ENCODE assay signal across 8 cellular contexts in genomic region chr7:141700848-141701371, GRCh38.
A peak's percentile ranks its signal among the peaks of the same experiment; 100 is the strongest.
DNase-seq lines count a peak whose midpoint lies in the region; ATAC-seq lines count a peak whose summit lies in the region.

No MANE protein-coding gene starts in this region.

- H3K27ac Mint-ChIP-seq in stimulated activated naive CD8-positive, alpha-beta T cell treated with anti-CD3 and anti-CD28 coated beads, Interleukin-15, Interleukin-2, amounts not matched to agents 100 ng/mL and 50 ng/mL, for 24 hours, result peak overlapping the region; percentile 22

- H3K4me1 Mint-ChIP-seq in stimulated activated naive CD8-positive, alpha-beta T cell treated with anti-CD3 and anti-CD28 coated beads, Interleukin-15, Interleukin-2, amounts not matched to agents 100 ng/mL and 50 ng/mL, for 24 hours (ENCODE audit: low read depth), result peaks cover 56% of the 10 kb centered on the region

- peaks cover 11% of the 10 kb centered on the region for H3K27me3 Mint-ChIP-seq in stimulated activated naive CD8-positive, alpha-beta T cell treated with anti-CD3 and anti-CD28 coated beads, Interleukin-15, Interleukin-2, amounts not matched to agents 100 ng/mL and 50 ng/mL, for 24 hours

- no peak for ATAC-seq in GM19463 (IDR thresholded peaks at IDR 0.05; ENCODE audit: unreplicated experiment)

- peak overlapping the region; percentile 77 for H3K4me3 Mint-ChIP-seq in stimulated activated naive CD8-positive, alpha-beta T cell treated with anti-CD3 and anti-CD28 coated beads, Interleukin-15, Interleukin-2, amounts not matched to agents 100 ng/mL and 50 ng/mL, for 24 hours

- H3K36me3 Mint-ChIP-seq in stimulated activated naive CD8-positive, alpha-beta T cell treated with anti-CD3 and anti-CD28 coated beads, Interleukin-15, Interleukin-2, amounts not matched to agents 100 ng/mL and 50 ng/mL, for 24 hours (ENCODE audit: low read depth), result no peaks in the 10 kb centered on the region

- DNase-seq in NCI-H1417 (lab: John Stamatoyannopoulos, UW) (peak in 2 of 3 experiments; percentile 43 to 74), NCI-H1417 treated with DMSO at 0.1 percent for 48 hours (lab: John Stamatoyannopoulos, UW) (no peak), NCI-H146 (lab: John Stamatoyannopoulos, UW) (peak; percentile 36), astrocyte of the hippocampus (ENCODE audit: low read depth, low spot score) (peak; percentile 37), kidney tubule cell (ENCODE audit: low spot score) (peak; percentile 25), KG1 (lab: John Stamatoyannopoulos, UW) (no peak)

- no peaks in the 10 kb centered on the region for H3K9me3 Mint-ChIP-seq in stimulated activated naive CD8-positive, alpha-beta T cell treated with anti-CD3 and anti-CD28 coated beads, Interleukin-15, Interleukin-2, amounts not matched to agents 100 ng/mL and 50 ng/mL, for 24 hours

Comparison
In these comparisons a context has a peak if more than half of its experiments do, and no peak if none do; other contexts are left out.
1. DNase-seq: peak in NCI-H1417 (2 of 3), NCI-H146 (single experiment), astrocyte of the hippocampus (single experiment) and kidney tubule cell (single experiment); none in NCI-H1417 treated with DMSO at 0.1 percent for 48 hours (single experiment) and KG1 (single experiment).